1 cellular context compared by ENCODE assay signal in the genomic region with DNA sequence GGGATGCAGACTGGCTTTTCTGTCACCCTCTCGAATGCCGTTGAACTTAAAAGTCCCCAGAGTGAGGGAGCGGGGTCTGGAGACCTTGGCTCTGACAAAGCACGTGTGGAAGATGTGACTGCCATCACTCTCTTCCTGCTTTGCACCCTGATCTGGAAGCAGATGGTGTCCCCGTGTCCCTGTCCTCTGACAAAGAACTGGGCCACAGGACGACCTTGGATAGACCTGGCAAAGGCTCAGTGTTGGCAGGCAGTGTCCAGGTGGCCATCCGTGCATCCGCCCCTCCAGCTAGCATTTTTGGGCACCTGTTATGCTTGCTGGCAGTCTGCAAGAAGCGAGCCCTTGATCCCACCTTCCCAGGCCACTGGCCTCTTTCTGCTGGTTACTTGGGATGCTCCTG.
TF ChIP-seq lines count a peak whose summit lies in the region.

No MANE protein-coding gene starts in this region.

TF ChIP-seq in IMR-90, 13 proteins besides CTCF, POLR2A, EP300 and RAD21 (continued from another document):
- TF ChIP-seq, protein P1, sequence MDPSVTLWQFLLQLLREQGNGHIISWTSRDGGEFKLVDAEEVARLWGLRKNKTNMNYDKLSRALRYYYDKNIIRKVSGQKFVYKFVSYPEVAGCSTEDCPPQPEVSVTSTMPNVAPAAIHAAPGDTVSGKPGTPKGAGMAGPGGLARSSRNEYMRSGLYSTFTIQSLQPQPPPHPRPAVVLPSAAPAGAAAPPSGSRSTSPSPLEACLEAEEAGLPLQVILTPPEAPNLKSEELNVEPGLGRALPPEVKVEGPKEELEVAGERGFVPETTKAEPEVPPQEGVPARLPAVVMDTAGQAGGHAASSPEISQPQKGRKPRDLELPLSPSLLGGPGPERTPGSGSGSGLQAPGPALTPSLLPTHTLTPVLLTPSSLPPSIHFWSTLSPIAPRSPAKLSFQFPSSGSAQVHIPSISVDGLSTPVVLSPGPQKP (IDR thresholded peaks at IDR 0.05; ENCODE audit: borderline replicate concordance, low read depth, low read length): no peak
TF ChIP-seq in IMR-90: peak in this region for 0.
